ENCODE assay signal across 36 cellular contexts in the genomic region with DNA sequence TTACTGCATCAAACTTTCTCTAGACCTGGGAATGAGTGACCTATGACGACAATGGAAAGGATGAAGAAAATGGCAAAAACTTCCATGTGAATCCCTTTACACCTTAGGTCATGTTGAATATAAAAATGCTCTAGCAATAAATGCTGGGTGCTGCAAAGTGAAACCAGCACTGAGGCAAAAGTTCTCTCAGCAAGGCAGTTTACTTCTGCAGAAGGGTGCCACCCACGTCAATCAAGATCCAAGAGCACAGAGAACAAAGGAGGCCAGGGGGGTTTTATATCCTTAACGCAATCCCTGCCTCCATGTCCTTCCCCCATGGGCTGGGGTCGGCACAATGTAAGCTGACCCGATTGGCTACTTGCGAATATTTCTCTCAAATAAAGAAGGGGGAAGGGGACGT. TPM values are rescaled to one million over a fixed set of nuclear protein-coding genes. Genes with fewer than 3 reads are reported as not detected.
"Had no signal": no experiment of that assay in that cellular context is flagged by ENCODE, and none has a peak within 500 bp of the region (broad histone marks: within the 10 kb centered on the region; RNA-seq: fewer than 3 reads in every experiment).

No MANE protein-coding gene starts in this region.

- H3K36me3 Mint-ChIP-seq: neural progenitor cell had no signal

- H3K9me3 ChIP-seq: testis, thyroid gland had no signal

- H3K4me2 ChIP-seq: neural progenitor cell had no signal

- FAIRE-seq: islet of Langerhans, kidney had no signal

- H3K36me3 ChIP-seq: lower lobe of right lung, neural progenitor cell, neutrophil, ovary, right lobe of liver, thyroid gland, transverse colon had no signal

- H3K27me3 ChIP-seq: left lung, neural progenitor cell, neutrophil, ovary, right atrium auricular region, right lobe of liver, testis, thyroid gland, transverse colon, upper lobe of left lung, vagina had no signal

- H3K27ac ChIP-seq: left lung, lower lobe of right lung, neural progenitor cell, neutrophil, ovary, right atrium auricular region, right lobe of liver, testis, thyroid gland, transverse colon, upper lobe of left lung, vagina had no signal

- DNase-seq: hypothalamus; immature natural killer cell; kidney; left colon; left lung; lower lobe of right lung; mammary epithelial cell; mesenchymal stem cell; naive B cell; natural killer cell; nephron progenitor cell; occipital lobe; ovary; right lobe of liver; stimulated activated CD4-positive, alpha-beta T cell treated with anti-CD3 and anti-CD28 coated beads, Interleukin-12 subunit alpha, Interleukin-12 subunit beta, amount 100 ng/mL, for 4 hours; stimulated activated CD4-positive, alpha-beta T cell treated with anti-CD3 and anti-CD28 coated beads, Interleukin-15, amount 100 ng/mL, for 24 hours; stimulated activated CD4-positive, alpha-beta T cell treated with anti-CD3 and anti-CD28 coated beads, Interleukin-4, amount 100 ng/mL, for 4 hours; stimulated activated CD8-positive, alpha-beta memory T cell treated with anti-CD3 and anti-CD28 coated beads, Interleukin-4, amount 100 ng/mL, for 48 hours; stimulated activated naive CD4-positive, alpha-beta T cell treated with Interleukin-2 at 50 U/mL for 16 hours; stimulated activated naive CD8-positive, alpha-beta T cell treated with anti-CD3 and anti-CD28 coated beads, Interleukin-15, amount 100 ng/mL, for 72 hours; testis; thyroid gland; transverse colon had no signal

- H3K4me3 ChIP-seq: left lung, lower lobe of right lung, neural progenitor cell, ovary, right atrium auricular region, right lobe of liver, testis, thyroid gland, transverse colon, upper lobe of left lung, vagina had no signal

- H3K9ac ChIP-seq: neural progenitor cell had no signal

- H2AFZ ChIP-seq: neural progenitor cell had no signal

- H3K27ac Mint-ChIP-seq: immature natural killer cell; mesothelial cell of epicardium; natural killer cell; nephron progenitor cell; neural progenitor cell; progenitor cell of endocrine pancreas; stimulated activated memory B cell treated with anti-CD40 and anti-IgM and Interleukin-4, amounts not matched to agents 10 μg/mL and 1 μg/mL and 100 μg/mL, for 72 hours; stimulated activated naive CD8-positive, alpha-beta T cell treated with anti-CD3 and anti-CD28 coated beads, Interleukin-15, amount 100 ng/mL, for 72 hours had no signal

- ATAC-seq: left colon; left lung; lower lobe of right lung; natural killer cell; right lobe of liver; stimulated activated memory B cell treated with anti-CD40 and anti-IgM and Interleukin-4, amounts not matched to agents 10 μg/mL and 1 μg/mL and 100 μg/mL, for 72 hours; stimulated activated naive CD8-positive, alpha-beta T cell treated with anti-CD3 and anti-CD28 coated beads, Interleukin-15, amount 100 ng/mL, for 72 hours had no signal

- H3K4me1 Mint-ChIP-seq: immature natural killer cell; mesothelial cell of epicardium; naive B cell; natural killer cell; nephron progenitor cell; neural progenitor cell; stimulated activated memory B cell treated with anti-CD40 and anti-IgM and Interleukin-4, amounts not matched to agents 10 μg/mL and 1 μg/mL and 100 μg/mL, for 72 hours; stimulated activated naive CD8-positive, alpha-beta T cell treated with anti-CD3 and anti-CD28 coated beads, Interleukin-15, amount 100 ng/mL, for 72 hours had no signal

- H3K4me3 Mint-ChIP-seq: immature natural killer cell; mesothelial cell of epicardium; naive B cell; natural killer cell; nephron progenitor cell; neural progenitor cell; stimulated activated memory B cell treated with anti-CD40 and anti-IgM and Interleukin-4, amounts not matched to agents 10 μg/mL and 1 μg/mL and 100 μg/mL, for 72 hours; stimulated activated naive CD8-positive, alpha-beta T cell treated with anti-CD3 and anti-CD28 coated beads, Interleukin-15, amount 100 ng/mL, for 72 hours had no signal

- H3K4me1 ChIP-seq: left lung, lower lobe of right lung, neural progenitor cell, right atrium auricular region, right lobe of liver, testis, thyroid gland, transverse colon, upper lobe of left lung, vagina had no signal

- H3K27me3 Mint-ChIP-seq: naive B cell; progenitor cell of endocrine pancreas; stimulated activated naive CD8-positive, alpha-beta T cell treated with anti-CD3 and anti-CD28 coated beads, Interleukin-15, amount 100 ng/mL, for 72 hours had no signal

RNA-seq across cellular contexts. Expression of a gene that starts 49.8 kb away (rescaled TPM):
- total RNA-seq: mesothelial cell of epicardium, progenitor cell of endocrine pancreas, pulmonary artery endothelial cell had no signal

RNA-seq across cellular contexts. Expression of a gene that starts 54.0 kb away (rescaled TPM):
- total RNA-seq: left colon, mammary epithelial cell, mesothelial cell of epicardium, occipital lobe, progenitor cell of endocrine pancreas, pulmonary artery endothelial cell, renal cortical epithelial cell, right atrium auricular region, skeletal muscle tissue, transverse colon, vagina had no signal
- polyA plus RNA-seq: mammary epithelial cell, urinary bladder had no signal
